8 cellular contexts compared by ENCODE assay signal in the genomic region with DNA sequence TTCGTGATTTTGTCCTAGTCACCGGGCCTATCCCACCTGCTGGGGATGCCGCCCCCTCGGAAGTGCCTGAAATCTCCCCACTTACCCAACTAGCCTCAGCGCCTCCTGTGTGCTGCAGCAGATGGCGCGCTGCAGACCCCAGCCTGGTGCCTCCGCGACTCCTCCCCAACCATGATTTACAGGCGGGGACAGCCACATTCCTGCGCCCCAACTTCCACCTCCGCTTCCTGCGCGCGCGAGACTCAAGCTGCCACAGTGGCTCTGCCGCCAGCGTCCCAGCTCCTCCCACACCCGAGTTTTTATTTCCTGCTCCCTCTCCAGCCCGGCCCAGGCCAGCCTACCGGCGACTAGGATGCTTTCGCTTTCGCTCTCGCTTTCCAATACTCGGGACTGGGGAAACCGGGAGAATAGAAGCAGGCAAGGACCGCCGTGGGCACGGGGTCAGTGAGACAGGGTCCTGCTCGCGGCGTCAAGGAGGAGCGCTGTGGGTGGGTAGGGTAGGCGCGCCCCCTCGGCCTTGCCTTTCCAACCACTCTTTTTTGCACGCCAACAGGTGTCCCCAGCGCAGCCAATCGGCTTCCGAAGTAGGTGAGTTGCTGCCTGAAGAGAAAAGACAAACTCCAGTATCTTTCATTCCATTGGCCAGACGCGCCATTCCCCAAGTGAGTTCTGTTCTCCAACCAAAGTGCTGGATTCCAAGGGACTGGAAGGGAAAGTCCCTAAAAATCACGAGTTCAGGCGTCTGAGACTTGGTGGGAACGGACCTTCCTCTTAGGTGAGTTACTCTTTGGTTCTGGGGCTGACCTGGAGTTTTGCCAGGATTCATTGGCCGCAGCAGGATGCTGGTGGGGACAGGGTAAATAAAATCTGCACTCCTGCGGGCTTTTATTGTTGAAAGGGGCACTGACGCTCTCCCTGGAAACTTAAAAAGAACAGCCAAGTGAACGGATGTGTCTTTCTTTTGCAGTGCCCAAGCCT. TPM values are rescaled to one million over a fixed set of nuclear protein-coding genes. Genes with fewer than 3 reads are reported as not detected.
DNase-seq lines count a peak whose midpoint lies in the region; ATAC-seq, FAIRE-seq and TF ChIP-seq lines count a peak whose summit lies in the region.

A gene with protein sequence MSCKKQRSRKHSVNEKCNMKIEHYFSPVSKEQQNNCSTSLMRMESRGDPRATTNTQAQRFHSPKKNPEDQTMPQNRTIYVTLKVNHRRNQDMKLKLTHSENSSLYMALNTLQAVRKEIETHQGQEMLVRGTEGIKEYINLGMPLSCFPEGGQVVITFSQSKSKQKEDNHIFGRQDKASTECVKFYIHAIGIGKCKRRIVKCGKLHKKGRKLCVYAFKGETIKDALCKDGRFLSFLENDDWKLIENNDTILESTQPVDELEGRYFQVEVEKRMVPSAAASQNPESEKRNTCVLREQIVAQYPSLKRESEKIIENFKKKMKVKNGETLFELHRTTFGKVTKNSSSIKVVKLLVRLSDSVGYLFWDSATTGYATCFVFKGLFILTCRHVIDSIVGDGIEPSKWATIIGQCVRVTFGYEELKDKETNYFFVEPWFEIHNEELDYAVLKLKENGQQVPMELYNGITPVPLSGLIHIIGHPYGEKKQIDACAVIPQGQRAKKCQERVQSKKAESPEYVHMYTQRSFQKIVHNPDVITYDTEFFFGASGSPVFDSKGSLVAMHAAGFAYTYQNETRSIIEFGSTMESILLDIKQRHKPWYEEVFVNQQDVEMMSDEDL (plus strand): TSS at position 327 of the 978 bp plus-strand sequence. CDS start 6,017 bp downstream, outside the sequence.

- H3K4me2 ChIP-seq in DOHH2 (ENCODE audit: low read length), result peak within 1 kb of the TSS; percentile 84
- H3K4me2 ChIP-seq in KMS-11, result peak within 1 kb of the TSS; percentile 66

- no peak for FAIRE-seq in frontal cortex (lab: Jason Lieb, UNC)

- H3K36me3 ChIP-seq in DOHH2 (ENCODE audit: control insufficient read depth, low read length) (peaks cover 23% of the 10 kb centered on the region), KMS-11 (ENCODE audit: insufficient read depth) (no peaks in the 10 kb centered on the region), SJSA1 (peaks cover 29% of the 10 kb centered on the region), neuron (ENCODE audit: insufficient read depth, low read length) (no peaks in the 10 kb centered on the region)

- DNase-seq in SJSA1 (ENCODE audit: low read depth in 1 of 2, low spot score in 2 of 2) (peak; percentile 91 to 92), frontal cortex (ENCODE audit: low spot score in 2 of 2) (peak; percentile 63 to 76), stromal cell of bone marrow (ENCODE audit: low read depth) (peak; percentile 72)
- peak; percentile 46 to 71 (median 54) for DNase-seq in activated naive CD4-positive, alpha-beta T cell (lab: John Stamatoyannopoulos, UW)

- H3K9me3 ChIP-seq in DOHH2 (ENCODE audit: control insufficient read depth, insufficient read depth, low read length), result peaks cover 15% of the 10 kb centered on the region
- H3K9me3 ChIP-seq in SJSA1 (replicated peaks), result no peaks in the 10 kb centered on the region
- H3K9me3 ChIP-seq in neuron (ENCODE audit: low read length), result no peaks in the 10 kb centered on the region

- no peaks in the 10 kb centered on the region for H3K79me2 ChIP-seq in DOHH2 (ENCODE audit: control insufficient read depth, low read length)
- H3K79me2 ChIP-seq in KMS-11 (ENCODE audit: insufficient read depth, low read depth), result peaks cover 32% of the 10 kb centered on the region

- H3K9ac ChIP-seq in KMS-11, result peak within 1 kb of the TSS; percentile 88

- H3K27me3 ChIP-seq in DOHH2 (ENCODE audit: control insufficient read depth, low read length) (no peaks in the 10 kb centered on the region), KMS-11 (ENCODE audit: insufficient read depth, low read depth) (no peaks in the 10 kb centered on the region), SJSA1 (replicated peaks) (no peaks in the 10 kb centered on the region), neuron (ENCODE audit: insufficient read depth, low read length) (no peaks in the 10 kb centered on the region)

- H2AFZ ChIP-seq in KMS-11 (ENCODE audit: low read depth) (peak within 1 kb of the TSS; percentile 88), neuron (ENCODE audit: low read depth, low read length) (peak within 1 kb of the TSS; percentile 95)

- H3K27ac ChIP-seq in DOHH2 (ENCODE audit: low read depth, low read length) (peak within 1 kb of the TSS; percentile 43), KMS-11 (peak within 1 kb of the TSS; percentile 89), SJSA1 (peak within 1 kb of the TSS; percentile 80)

- TF ChIP-seq CTCF in DOHH2 (IDR thresholded peaks at IDR 0.05; ENCODE audit: low read depth, low read length, poor library complexity, severe bottlenecking), result peak; percentile 62
- peak; percentile 25 for TF ChIP-seq CTCF in KMS-11 (conservative IDR thresholded peaks at IDR 0.05; ENCODE audit: low read depth, low read length)

- ATAC-seq in GM21723 (IDR thresholded peaks at IDR 0.05; ENCODE audit: unreplicated experiment), result peak; percentile 74

- H4K20me1 ChIP-seq in DOHH2 (ENCODE audit: control insufficient read depth, insufficient read depth, low read depth, low read length), result no peaks in the 10 kb centered on the region
- H4K20me1 ChIP-seq in KMS-11 (ENCODE audit: insufficient read depth), result no peaks in the 10 kb centered on the region

- peak within 1 kb of the TSS; percentile 83 for H3K4me3 ChIP-seq in DOHH2 (ENCODE audit: low read length)
- H3K4me3 ChIP-seq in KMS-11 (IDR thresholded peaks at IDR 0.05; ENCODE audit: insufficient read depth, low read depth, low read length), result peak within 1 kb of the TSS; percentile 29
- peak within 1 kb of the TSS; percentile 59 for H3K4me3 ChIP-seq in SJSA1
- peak within 1 kb of the TSS; percentile 59 for H3K4me3 ChIP-seq in neuron (ENCODE audit: low read length)

- H3F3A ChIP-seq in DOHH2 (ENCODE audit: control insufficient read depth, insufficient read depth), result peaks cover 12% of the 10 kb centered on the region

- no peaks in the 10 kb centered on the region for H3K9me2 ChIP-seq in DOHH2 (replicated peaks; ENCODE audit: control insufficient read depth, low read length)

- H3K4me1 ChIP-seq in DOHH2 (ENCODE audit: control insufficient read depth, low read length), result peaks cover 66% of the 10 kb centered on the region
- H3K4me1 ChIP-seq in KMS-11 (ENCODE audit: low read depth, poor library complexity, severe bottlenecking), result peaks cover 39% of the 10 kb centered on the region
- peaks cover 22% of the 10 kb centered on the region for H3K4me1 ChIP-seq in SJSA1 (replicated peaks)
- H3K4me1 ChIP-seq in neuron (ENCODE audit: insufficient read depth, low read length), result peaks cover 7% of the 10 kb centered on the region

RNA-seq across cellular contexts. Expression of the gene that starts here (rescaled TPM):
- 70.0 and 108 TPM in 2 replicates for total RNA-seq in SJSA1 (2014; rRNA removed; shearing (Covaris generic))
- total RNA-seq in frontal cortex, result 7.3 TPM

Comparison
In these comparisons a context has a peak if more than half of its experiments do, and no peak if none do; other contexts are left out.
1. Peak in every context shown above with its lines: DNase-seq, ATAC-seq, H3K4me3 ChIP-seq and H3K27ac ChIP-seq.
2. H3K4me3 ChIP-seq: peak in every context shown above with its lines; median percentile 83 in DOHH2; 59 in SJSA1; 59 in neuron; 29 in KMS-11.